1 cellular context compared by ENCODE assay signal in genomic region chr10:18414061-18414460, GRCh38.
TF ChIP-seq lines count a peak whose summit lies in the region.

No MANE protein-coding gene starts in this region.

TF ChIP-seq in GM12878, 131 proteins besides CTCF, POLR2A, EP300 and RAD21 (continued from another document):
- TF ChIP-seq BHLHE40 (IDR thresholded peaks at IDR 0.05; ENCODE audit: borderline replicate concordance in 1 of 2, low read depth in 2 of 2, low read length in 1 of 2) (no peak), EZH2 (IDR thresholded peaks at IDR 0.05; ENCODE audit: borderline replicate concordance, control insufficient read depth, low read depth, low read length) (no peak), ATF7 (IDR thresholded peaks at IDR 0.05; ENCODE audit: low read depth) (no peak)
